Comparison of ENCODE assay signal across 12 cellular contexts in the genomic region with DNA sequence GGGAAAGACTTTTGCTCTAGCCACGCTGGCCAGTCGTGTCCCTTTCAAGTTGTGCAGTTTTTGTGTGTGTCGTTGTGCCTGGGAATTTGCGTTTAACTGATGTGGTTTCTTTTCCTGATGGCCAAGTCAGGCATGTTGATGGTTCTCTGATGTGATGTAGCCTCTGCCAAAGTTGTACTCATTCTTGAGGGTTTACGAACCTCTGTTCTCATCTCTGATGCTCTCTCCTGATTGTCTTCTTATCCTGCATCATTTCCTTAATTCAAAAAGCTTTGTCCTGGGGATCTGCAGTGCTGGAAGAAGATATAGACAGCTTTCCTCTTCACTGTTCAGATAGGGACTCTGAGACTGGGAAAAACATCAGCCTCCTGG. TPM values are rescaled to one million over a fixed set of nuclear protein-coding genes. Genes with fewer than 3 reads are reported as not detected.
A peak's percentile ranks its signal among the peaks of the same experiment; 100 is the strongest.
DNase-seq lines count a peak whose midpoint lies in the region; ATAC-seq, FAIRE-seq and TF ChIP-seq lines count a peak whose summit lies in the region.
"Had no signal": no experiment of that assay in that cellular context is flagged by ENCODE, and none has a peak within 500 bp of the region (broad histone marks: within the 10 kb centered on the region; RNA-seq: fewer than 3 reads in every experiment).

No MANE protein-coding gene starts in this region.

- no peak for TF ChIP-seq CTCF in HepG2 (CRISPR knock-in tag; IDR thresholded peaks at IDR 0.05)

- intact Hi-C loops in HepG2 (cut with micrococcal nuclease; ENCODE audit: unreplicated experiment): no loop called here

- POLR2A ChIA-PET in HepG2 (lab: Yijun Ruan, JAX): interaction anchor here (0.6 to 1.9 kb wide), 5 partner anchors 9 to 159 kb away, joined by 3 to 6 read pairs (median 4); a partner anchor contains a TSS

- no peak for TF ChIP-seq POLR2A in HepG2 (IDR thresholded peaks at IDR 0.05; ENCODE audit: insufficient read depth in 1 of 2, low read depth in 2 of 2, low read length in 2 of 2)

- WGBS in HepG2 (ENCODE audit: low lambda C conversion rate): 44% methylated on average over 1 of the region's 5 CpGs
- 45 to 61% (median 57%) methylated on average over 5 of the region's 5 CpGs for WGBS in small intestine, 3 donors

- no peak; the same call in 2 of the 3 replicates for ATAC-seq in HepG2
- ATAC-seq in HG02759 (IDR thresholded peaks at IDR 0.05; ENCODE audit: unreplicated experiment): no peak
- no peak for ATAC-seq in stimulated activated naive CD8-positive, alpha-beta T cell treated with anti-CD3 and anti-CD28 coated beads, Interleukin-15, Interleukin-2, amounts not matched to agents 100 U/mL and 50 U/mL, for 24 hours
- ATAC-seq: K562 had no signal

- in situ Hi-C loops in HepG2 (cut with HindIII; ENCODE audit: extremely low pct_ligation_motif_present, low pct_unique_long_range_greater_than_20kb): no loop called here

- peak overlapping the region; percentile 83 for H3K9ac ChIP-seq in HepG2 (ENCODE audit: insufficient read depth, low read depth, low read length)

- H3K27me3 ChIP-seq in HepG2 (ENCODE audit: control insufficient read depth in 1 of 2, insufficient read depth in 2 of 2, low read length in 2 of 2) (no peaks in the 10 kb centered on the region), small intestine (ENCODE audit: control insufficient read depth in 2 of 2, insufficient read depth in 2 of 2, low read length in 2 of 2) (no peaks in the 10 kb centered on the region)

- no peak for TF ChIP-seq RAD21 in HepG2 (CRISPR knock-in tag; IDR thresholded peaks at IDR 0.05)

- peak overlapping the region in 2 of 3 experiments; percentile 50 to 70; a peak in 3 of 6 replicates for H3K4me3 ChIP-seq in HepG2 (replicated peaks in 1 of 3; ENCODE audit: insufficient read depth in 1 of 3, low read depth in 2 of 3, low read length in 3 of 3)
- H3K4me3 ChIP-seq in small intestine (ENCODE audit: low read depth in 1 of 2, low read length in 2 of 2): no peak overlapping the region
- H3K4me3 ChIP-seq: K562 had no signal

- no peak overlapping the region for H2AFZ ChIP-seq in HepG2 (ENCODE audit: low read length)

- no peaks in the 10 kb centered on the region for H3K79me2 ChIP-seq in HepG2 (ENCODE audit: insufficient read depth, low read length)

- FAIRE-seq in HepG2 (lab: Jason Lieb, UNC) (peak; percentile 23), small intestine (lab: Jason Lieb, UNC) (no peak)
- FAIRE-seq: K562 had no signal

- peaks cover 100% of the 10 kb centered on the region for H3K4me1 ChIP-seq in HepG2 (ENCODE audit: insufficient read depth, low read length)
- H3K4me1 ChIP-seq in small intestine (ENCODE audit: control insufficient read depth in 2 of 2, insufficient read depth in 1 of 2, low read depth in 1 of 2, low read length in 1 of 2): peaks cover 11 to 24% of the 10 kb centered on the region in 2 donors

- CTCF ChIA-PET in HepG2 (lab: Yijun Ruan, JAX; ENCODE audit: low intra/inter-chr PET ratio, low total read pairs): no interaction called here

- H3K27ac ChIP-seq in caudate nucleus (ENCODE audit: low read depth, low read length) (peak overlapping the region; percentile 95), HepG2 (ENCODE audit: extremely low read length, insufficient read depth, low read length) (peak overlapping the region; percentile 94), small intestine (ENCODE audit: low read depth in 1 of 2, low read length in 1 of 2) (peak overlapping the region; percentile 1 to 59)

- H3K4me2 ChIP-seq in HepG2 (ENCODE audit: low read depth, low read length): peak overlapping the region; percentile 88

- peak; percentile 40 for DNase-seq in EH (ENCODE audit: low read depth)
- DNase-seq in caudate nucleus (lab: John Stamatoyannopoulos, UW): no peak
- no peak for DNase-seq in HepG2 (ENCODE audit: low spot score)
- no peak for DNase-seq in small intestine
- no peak for DNase-seq in activated T-cell treated with anti-CD3 and anti-CD28 coated beads for 4 hours
- no peak for DNase-seq in DMS79 treated with DMSO at 0.1 percent for 48 hours (lab: John Stamatoyannopoulos, UW)
- DNase-seq in stimulated activated naive CD8-positive, alpha-beta T cell treated with anti-CD3 and anti-CD28 coated beads, Interleukin-15, Interleukin-2, amounts not matched to agents 100 U/mL and 50 U/mL, for 24 hours: no peak
- DNase-seq: H7; NCI-H2081; stimulated activated CD4-positive, alpha-beta T cell treated with anti-CD3 and anti-CD28 coated beads, Interleukin-12 subunit alpha, Interleukin-12 subunit beta, amount 100 ng/mL, for 4 hours had no signal

- H3K9me3 ChIP-seq in HepG2 (ENCODE audit: low read length) (no peaks in the 10 kb centered on the region), small intestine (ENCODE audit: control insufficient read depth, low read depth) (no peaks in the 10 kb centered on the region)

- TF ChIP-seq EP300 in HepG2 (IDR thresholded peaks at IDR 0.05; ENCODE audit: low read depth in 2 of 2, low read length in 2 of 2) (no peak), HepG2 (CRISPR knock-in tag; IDR thresholded peaks at IDR 0.05; ENCODE audit: borderline replicate concordance) (no peak)

- no peaks in the 10 kb centered on the region for H4K20me1 ChIP-seq in HepG2 (ENCODE audit: insufficient read depth, low read length)

- H3K36me3 ChIP-seq in HepG2 (replicated peaks in 1 of 2; ENCODE audit: control insufficient read depth in 1 of 2, insufficient read depth in 2 of 2, low read length in 2 of 2) (no peaks in the 10 kb centered on the region), small intestine (ENCODE audit: control insufficient read depth in 2 of 2, insufficient read depth in 2 of 2, low read length in 2 of 2) (no peaks in the 10 kb centered on the region)

- TSS peak; percentile 63 for BruUV-seq in HepG2 (replicated peaks; lab: Mats Ljungman, UMichigan)

TF ChIP-seq in HepG2, 621 proteins besides CTCF, POLR2A, EP300 and RAD21 (continues in another document):
- TF ChIP-seq LCORL (IDR thresholded peaks at IDR 0.05) (no peak), LCORL (CRISPR knock-in tag; IDR thresholded peaks at IDR 0.05) (no peak), POGZ (CRISPR knock-in tag; IDR thresholded peaks at IDR 0.05) (no peak), ASH2L (IDR thresholded peaks at IDR 0.05; ENCODE audit: insufficient read length, low read depth, low read length) (peak; percentile 51), CHD4 (IDR thresholded peaks at IDR 0.05; ENCODE audit: borderline replicate concordance, low read length) (0 out of 2 replicates have a peak, but pooled peaks have one; percentile 33), ZNF678 (CRISPR knock-in tag; IDR thresholded peaks at IDR 0.05) (no peak), HOXD1 (CRISPR knock-in tag; IDR thresholded peaks at IDR 0.05) (no peak), ZNF232 (CRISPR knock-in tag; IDR thresholded peaks at IDR 0.05; ENCODE audit: borderline replicate concordance) (no peak), ZC3H13 (CRISPR knock-in tag; IDR thresholded peaks at IDR 0.05) (no peak), ZNF737 (CRISPR knock-in tag; IDR thresholded peaks at IDR 0.05; ENCODE audit: borderline replicate concordance) (no peak), ZNF264 (CRISPR knock-in tag; IDR thresholded peaks at IDR 0.05) (0 out of 2 replicates have a peak, but pooled peaks have one; percentile 9)
- TF ChIP-seq, protein P1, sequence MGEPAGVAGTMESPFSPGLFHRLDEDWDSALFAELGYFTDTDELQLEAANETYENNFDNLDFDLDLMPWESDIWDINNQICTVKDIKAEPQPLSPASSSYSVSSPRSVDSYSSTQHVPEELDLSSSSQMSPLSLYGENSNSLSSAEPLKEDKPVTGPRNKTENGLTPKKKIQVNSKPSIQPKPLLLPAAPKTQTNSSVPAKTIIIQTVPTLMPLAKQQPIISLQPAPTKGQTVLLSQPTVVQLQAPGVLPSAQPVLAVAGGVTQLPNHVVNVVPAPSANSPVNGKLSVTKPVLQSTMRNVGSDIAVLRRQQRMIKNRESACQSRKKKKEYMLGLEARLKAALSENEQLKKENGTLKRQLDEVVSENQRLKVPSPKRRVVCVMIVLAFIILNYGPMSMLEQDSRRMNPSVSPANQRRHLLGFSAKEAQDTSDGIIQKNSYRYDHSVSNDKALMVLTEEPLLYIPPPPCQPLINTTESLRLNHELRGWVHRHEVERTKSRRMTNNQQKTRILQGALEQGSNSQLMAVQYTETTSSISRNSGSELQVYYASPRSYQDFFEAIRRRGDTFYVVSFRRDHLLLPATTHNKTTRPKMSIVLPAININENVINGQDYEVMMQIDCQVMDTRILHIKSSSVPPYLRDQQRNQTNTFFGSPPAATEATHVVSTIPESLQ (CRISPR knock-in tag; conservative IDR thresholded peaks at IDR 0.05): no peak
- TF ChIP-seq, protein P2, sequence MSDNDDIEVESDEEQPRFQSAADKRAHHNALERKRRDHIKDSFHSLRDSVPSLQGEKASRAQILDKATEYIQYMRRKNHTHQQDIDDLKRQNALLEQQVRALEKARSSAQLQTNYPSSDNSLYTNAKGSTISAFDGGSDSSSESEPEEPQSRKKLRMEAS (IDR thresholded peaks at IDR 0.05): 0 out of 2 replicates have a peak, but pooled peaks have one; percentile 16

RNA-seq across cellular contexts. Expression of a gene that starts 25.4 kb away (rescaled TPM):
- 4.3 and 5.8 TPM in 2 replicates for total RNA-seq in HepG2 (2016; rRNA removed; fragmentation: Illumina TruSeq; extraction: Trizol)
- 1.3 and 2.0 TPM in 2 replicates for total RNA-seq in HepG2 (2016; cell fraction: cytosol; rRNA removed; fragmentation: Illumina TruSeq; extraction: Trizol; ENCODE audit: low read depth)
- total RNA-seq in HepG2 (2016; cell fraction: insoluble cytoplasmic fraction; rRNA removed; fragmentation: Illumina TruSeq; extraction: Trizol): 2.4 and 6.9 TPM in 2 replicates
- total RNA-seq in HepG2 (2016; cell fraction: membrane; rRNA removed; fragmentation: Illumina TruSeq; extraction: Trizol): 2.1 and 2.4 TPM in 2 replicates
- total RNA-seq in HepG2 (2016; cell fraction: nucleus; rRNA removed; fragmentation: Illumina TruSeq; extraction: Trizol): 5.9 and 6.5 TPM in 2 replicates
- 38.3 and 40.1 TPM in 2 replicates for polyA plus RNA-seq in HepG2 (2011; rRNA removed)
- 30.3 and 47.3 TPM in 2 replicates for polyA plus RNA-seq in HepG2 (2011; cell fraction: cytosol; rRNA removed)
- 15.2 and 20.2 TPM in 2 replicates for polyA plus RNA-seq in HepG2 (2011; cell fraction: nucleus; rRNA removed)
- polyA plus RNA-seq in HepG2 (2012): 30.0 and 52.7 TPM in 2 replicates
- 1.4 and 1.8 TPM in 2 replicates for polyA plus RNA-seq in HepG2 (2016; cell fraction: cytosol; fragmentation: Illumina TruSeq; extraction: Trizol; ENCODE audit: low read depth)
- polyA plus RNA-seq in HepG2 (2016; cell fraction: insoluble cytoplasmic fraction; fragmentation: Illumina TruSeq; extraction: Trizol; ENCODE audit: low read depth): 5.2 and 5.4 TPM in 2 replicates
- polyA plus RNA-seq in HepG2 (2016; cell fraction: membrane; fragmentation: Illumina TruSeq; extraction: Trizol; ENCODE audit: low read depth): 1.9 and 2.4 TPM in 2 replicates
- polyA plus RNA-seq in HepG2 (2016; cell fraction: nucleus; fragmentation: Illumina TruSeq; extraction: Trizol; ENCODE audit: insufficient read depth, low read depth): 10.1 and 12.9 TPM in 2 replicates
- polyA minus RNA-seq in HepG2 (2011; rRNA and poly(A)+ RNA removed; ENCODE audit: low replicate concordance): 21.6 and 243 TPM in 2 replicates
- 12.1 and 13.6 TPM in 2 replicates for polyA minus RNA-seq in HepG2 (2011; cell fraction: cytosol; rRNA and poly(A)+ RNA removed)
- polyA minus RNA-seq in HepG2 (2011; cell fraction: nucleus; rRNA and poly(A)+ RNA removed): 8.9 and 10.4 TPM in 2 replicates
- polyA plus RNA-seq in small intestine: 100 to 1,000 TPM in 1 of 3 donors, 10 to 100 TPM in 2; 46.2 to 296 (median 47.2) TPM

Comparison
In these comparisons a context has a peak if more than half of its experiments do, and no peak if none do; other contexts are left out.
1. H3K27ac ChIP-seq: peak in every context shown above with its lines; median percentile 95 in caudate nucleus; 94 in HepG2; 30 in small intestine.
2. H3K4me3 ChIP-seq: peak in HepG2 (2 of 3); none in small intestine (0 of 2).